In the genomic region with DNA sequence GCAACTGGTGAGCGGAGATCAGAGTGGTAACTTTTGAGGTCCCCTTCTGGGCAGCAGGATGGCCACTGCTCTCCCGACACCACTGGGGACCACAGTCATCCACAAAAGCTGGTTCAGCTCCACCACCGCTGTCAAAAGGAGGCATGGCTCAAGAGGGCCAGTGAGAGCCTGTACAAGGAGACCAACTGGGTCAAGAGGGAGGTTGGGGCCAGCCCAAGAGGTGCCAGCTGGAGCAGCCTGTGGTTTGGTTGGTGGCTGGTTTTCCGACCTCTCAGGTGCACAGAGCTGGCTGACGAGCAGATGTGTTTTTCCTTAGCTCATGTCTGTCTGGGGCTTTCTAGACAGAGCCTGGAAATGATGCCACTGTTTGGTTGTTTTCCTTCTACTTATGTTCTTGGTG, we compare ENCODE assay signal across 15 cellular contexts.
A peak's percentile ranks its signal among the peaks of the same experiment; 100 is the strongest.
DNase-seq lines count a peak whose midpoint lies in the region; ATAC-seq and TF ChIP-seq lines count a peak whose summit lies in the region.
"Had no signal": no experiment of that assay in that cellular context is flagged by ENCODE, and none has a peak within 500 bp of the region (broad histone marks: within the 10 kb centered on the region; RNA-seq: fewer than 3 reads in every experiment).

No MANE protein-coding gene starts in this region.

- no peak overlapping the region for H2AFZ ChIP-seq in OCI-LY3 (ENCODE audit: low read depth, low read length)
- H2AFZ ChIP-seq: GM23338 had no signal

- no peaks in the 10 kb centered on the region for H3K79me2 ChIP-seq in OCI-LY3 (ENCODE audit: low read length)

- no peak overlapping the region for H3K9ac ChIP-seq in BLaER1 treated with 17β-estradiol and CSF1 and Interleukin-3, amounts not matched to agents 10 nM and 100 nM
- H3K9ac ChIP-seq in OCI-LY3 (ENCODE audit: low read length): no peak overlapping the region

- H3K27me3 ChIP-seq in BLaER1 treated with 17β-estradiol and CSF1 and Interleukin-3, amounts not matched to agents 10 nM and 100 nM: no peaks in the 10 kb centered on the region
- no peaks in the 10 kb centered on the region for H3K27me3 ChIP-seq in OCI-LY3 (ENCODE audit: low read depth, low read length)
- H3K27me3 ChIP-seq in upper lobe of right lung: peaks cover 5% of the 10 kb centered on the region

- H3K4me3 ChIP-seq in BLaER1 treated with 17β-estradiol and CSF1 and Interleukin-3, amounts not matched to agents 10 nM and 100 nM: no peak overlapping the region
- H3K4me3 ChIP-seq in OCI-LY3 (ENCODE audit: low read length) (no peak overlapping the region), upper lobe of right lung (no peak overlapping the region)
- H3K4me3 ChIP-seq: GM23338 had no signal

- H4K20me1 ChIP-seq in BLaER1 treated with 17β-estradiol and CSF1 and Interleukin-3, amounts not matched to agents 10 nM and 100 nM: no peaks in the 10 kb centered on the region; a peak in 1 of 22 replicates
- H4K20me1 ChIP-seq in OCI-LY3 (ENCODE audit: insufficient read depth, low read length): no peaks in the 10 kb centered on the region

- H3K4me2 ChIP-seq in BLaER1 treated with 17β-estradiol and CSF1 and Interleukin-3, amounts not matched to agents 10 nM and 100 nM: peak overlapping the region in 6 of 11 experiments; percentile 18 to 51 (median 37); a peak in 10 of 22 replicates
- H3K4me2 ChIP-seq in OCI-LY3 (ENCODE audit: low read length): peak overlapping the region; percentile 40; the same call in 1 of the 2 replicates
- H3K4me2 ChIP-seq: GM23338 had no signal

- H3K4me1 Mint-ChIP-seq in stimulated activated naive B cell treated with anti-CD40 and anti-IgM and Interleukin-4, amounts not matched to agents 10 μg/mL and 1 μg/mL and 100 μg/mL, for 72 hours: peaks cover 3 to 6% of the 10 kb centered on the region in 2 donors
- H3K4me1 Mint-ChIP-seq: CD14-positive monocyte, GM23338 had no signal

- intact Hi-C loops in upper lobe of right lung (cut with DNase I): no loop called here

- no peaks in the 10 kb centered on the region for H3K36me3 ChIP-seq in BLaER1 treated with 17β-estradiol and CSF1 and Interleukin-3, amounts not matched to agents 10 nM and 100 nM
- no peaks in the 10 kb centered on the region for H3K36me3 ChIP-seq in OCI-LY3 (replicated peaks; ENCODE audit: low read depth, low read length)
- no peaks in the 10 kb centered on the region for H3K36me3 ChIP-seq in upper lobe of right lung

- no peak for TF ChIP-seq CTCF in OCI-LY3 (IDR thresholded peaks at IDR 0.05; ENCODE audit: low read depth, low read length)
- TF ChIP-seq CTCF in upper lobe of right lung (IDR thresholded peaks at IDR 0.05): no peak

- no peak overlapping the region for H3K27ac Mint-ChIP-seq in stimulated activated naive B cell treated with anti-CD40 and anti-IgM and Interleukin-4, amounts not matched to agents 10 μg/mL and 1 μg/mL and 100 μg/mL, for 72 hours
- H3K27ac Mint-ChIP-seq: CD14-positive monocyte; CD4-positive, alpha-beta T cell; CD8-positive, alpha-beta memory T cell; GM23338; H9 had no signal

- ATAC-seq in upper lobe of right lung: peak; percentile 57
- no peak for ATAC-seq in stimulated activated naive B cell treated with anti-CD40 and anti-IgM and Interleukin-4, amounts not matched to agents 10 μg/mL and 1 μg/mL and 100 μg/mL, for 72 hours (replicated peaks)
- ATAC-seq: GM23338, HCT116 had no signal

- peaks cover 28 to 32% of the 10 kb centered on the region in 2 donors for H3K27me3 Mint-ChIP-seq in stimulated activated naive B cell treated with anti-CD40 and anti-IgM and Interleukin-4, amounts not matched to agents 10 μg/mL and 1 μg/mL and 100 μg/mL, for 72 hours

- H3K9me3 ChIP-seq in BLaER1 treated with 17β-estradiol and CSF1 and Interleukin-3, amounts not matched to agents 10 nM and 100 nM (replicated peaks in 1 of 11): no peaks in the 10 kb centered on the region
- no peaks in the 10 kb centered on the region for H3K9me3 ChIP-seq in OCI-LY3 (ENCODE audit: insufficient read depth, low read length)
- H3K9me3 ChIP-seq in upper lobe of right lung: no peaks in the 10 kb centered on the region

- no peak overlapping the region for H3K27ac ChIP-seq in BLaER1 treated with 17β-estradiol and CSF1 and Interleukin-3, amounts not matched to agents 10 nM and 100 nM
- H3K27ac ChIP-seq in OCI-LY3 (ENCODE audit: low read length) (no peak overlapping the region), upper lobe of right lung (no peak overlapping the region)

- no peaks in the 10 kb centered on the region for H3K9me3 Mint-ChIP-seq in stimulated activated naive B cell treated with anti-CD40 and anti-IgM and Interleukin-4, amounts not matched to agents 10 μg/mL and 1 μg/mL and 100 μg/mL, for 72 hours
- H3K9me3 Mint-ChIP-seq: CD4-positive, alpha-beta T cell; CD8-positive, alpha-beta memory T cell; GM23338; H9 had no signal

- peak; percentile 39 for DNase-seq in myocyte (ENCODE audit: low read depth)
- no peak for DNase-seq in upper lobe of right lung
- no peak for DNase-seq in mesenteric fat pad (ENCODE audit: low spot score)
- no peak for DNase-seq in stimulated activated naive B cell treated with anti-CD40 and anti-IgM and Interleukin-4, amounts not matched to agents 10 μg/mL and 1 μg/mL and 100 μg/mL, for 72 hours
- DNase-seq in activated CD8-positive, alpha-beta memory T cell treated with anti-CD3 and anti-CD28 coated beads, Interleukin-2, amount 50 U/mL, for 48 hours: no peak
- DNase-seq: CD4-positive, alpha-beta T cell; CD8-positive, alpha-beta memory T cell; DMS 273 treated with DMSO at 0.1 percent for 48 hours; DND-41; H9 had no signal

- H3K4me3 Mint-ChIP-seq in stimulated activated naive B cell treated with anti-CD40 and anti-IgM and Interleukin-4, amounts not matched to agents 10 μg/mL and 1 μg/mL and 100 μg/mL, for 72 hours: no peak overlapping the region
- H3K4me3 Mint-ChIP-seq: CD14-positive monocyte; CD4-positive, alpha-beta T cell; CD8-positive, alpha-beta memory T cell; GM23338; H9 had no signal

- H3K4me1 ChIP-seq in BLaER1 treated with 17β-estradiol and CSF1 and Interleukin-3, amounts not matched to agents 10 nM and 100 nM: peaks cover 0 to 46% (median 26%) of the 10 kb centered on the region in 10 experiments; a peak in 13 of 20 replicates
- H3K4me1 ChIP-seq in OCI-LY3 (ENCODE audit: low read length) (peaks cover 71% of the 10 kb centered on the region), upper lobe of right lung (no peaks in the 10 kb centered on the region)

- no peaks in the 10 kb centered on the region for H3K36me3 Mint-ChIP-seq in stimulated activated naive B cell treated with anti-CD40 and anti-IgM and Interleukin-4, amounts not matched to agents 10 μg/mL and 1 μg/mL and 100 μg/mL, for 72 hours
- H3K36me3 Mint-ChIP-seq: CD14-positive monocyte; CD8-positive, alpha-beta memory T cell had no signal
